34 cellular contexts compared by ENCODE assay signal in the genomic region with DNA sequence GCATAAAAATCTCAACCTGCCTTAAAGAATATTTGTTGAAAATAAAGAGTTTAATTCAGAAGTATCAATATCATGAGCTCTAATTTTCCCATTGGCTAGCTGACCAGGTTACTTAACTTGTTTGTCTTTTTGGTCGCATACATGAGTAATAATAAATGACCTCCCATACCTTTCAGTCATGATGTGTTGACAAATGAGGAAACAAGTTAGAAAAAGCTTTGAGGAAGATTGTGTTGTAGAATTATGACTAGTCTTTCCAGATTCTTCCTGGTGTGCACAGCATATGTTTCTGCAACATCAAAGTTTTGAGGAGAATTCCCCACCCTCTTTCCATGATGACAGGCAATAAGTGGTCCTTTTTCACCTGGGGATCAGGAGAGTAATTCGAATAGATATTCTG. TPM values are rescaled to one million over a fixed set of nuclear protein-coding genes. Genes with fewer than 3 reads are reported as not detected.
"Had no signal": no experiment of that assay in that cellular context is flagged by ENCODE, and none has a peak within 500 bp of the region (broad histone marks: within the 10 kb centered on the region; RNA-seq: fewer than 3 reads in every experiment).

No MANE protein-coding gene starts in this region.

- FAIRE-seq: astrocyte, bronchial epithelial cell, TTC549 had no signal

- ATAC-seq: activated CD8-positive, alpha-beta T cell treated with anti-CD3 and anti-CD28 coated beads for 36 hours; activated naive CD4-positive, alpha-beta T cell treated with anti-CD3 and anti-CD28 coated beads, Interleukin-2, amount 50 U/mL, for 72 hours; activated T-cell treated with anti-CD3 and anti-CD28 coated beads, Interleukin-2, amount 50 U/mL, for 4 hours; activated T-cell treated with anti-CD3 and anti-CD28 coated beads, Interleukin-2, amount 50 U/mL, for 72 hours; activated T-helper 17 cell treated with anti-CD3 and anti-CD28 coated beads, Interleukin-2, amount 50 U/mL, for 72 hours had no signal

- H3K27ac ChIP-seq: adrenal gland, cardiac muscle cell, VCaP had no signal

- H3K4me1 ChIP-seq: adrenal gland had no signal

- H3K36me3 ChIP-seq: adrenal gland, cardiac muscle cell had no signal

- DNase-seq: activated B cell treated with CpG ODN at 0.5 μM for 24 hours; activated CD4-positive, alpha-beta memory T cell treated with anti-CD3 and anti-CD28 coated beads for 36 hours; activated CD4-positive, alpha-beta T cell treated with anti-CD3 and anti-CD28 coated beads for 4 hours; activated CD4-positive, alpha-beta T cell treated with anti-CD3 and anti-CD28 coated beads, Interleukin-2, amount 10 ng/mL, durations not matched to agents 24 days and 14 days; activated CD4-positive, alpha-beta T cell treated with anti-CD3 and anti-CD28 coated beads, Interleukin-2, amount 50 U/mL, for 1 hour; activated CD4-positive, alpha-beta T cell treated with anti-CD3 and anti-CD28 coated beads, Interleukin-2, amount 50 U/mL, for 4 hours; activated CD4-positive, CD25-positive, alpha-beta regulatory T cell treated with anti-CD3 and anti-CD28 coated beads, Interleukin-2, amount 50 U/mL, for 72 hours; activated CD8-positive, alpha-beta memory T cell treated with anti-CD3 and anti-CD28 coated beads, Interleukin-2, amount 50 U/mL, for 4 hours; activated CD8-positive, alpha-beta T cell treated with anti-CD3 and anti-CD28 coated beads for 36 hours; activated effector memory CD4-positive, alpha-beta T cell treated with anti-CD3 and anti-CD28 coated beads, Interleukin-2, amount 50 U/mL, for 16 hours; activated gamma-delta T cell treated with Interleukin-2 at 50 U/mL for 16 hours; activated naive CD4-positive, alpha-beta T cell; activated naive CD4-positive, alpha-beta T cell treated with anti-CD3 and anti-CD28 coated beads for 36 hours; activated naive CD4-positive, alpha-beta T cell treated with anti-CD3 and anti-CD28 coated beads, Interleukin-2, amount 50 U/mL, for 16 hours; activated naive CD8-positive, alpha-beta T cell treated with anti-CD3 and anti-CD28 coated beads for 36 hours; activated T-cell treated with anti-CD3 and anti-CD28 coated beads for 4 hours; activated T-cell treated with anti-CD3 and anti-CD28 coated beads, Interleukin-2, amount 50 U/mL, for 1 hour; activated T-cell treated with anti-CD3 and anti-CD28 coated beads, Interleukin-2, amount 50 U/mL, for 4 hours; activated T-cell treated with anti-CD3 and anti-CD28 coated beads, Interleukin-2, amount 50 U/mL, for 72 hours; adrenal gland; amniotic stem cell; aorta; caudate nucleus; SW 1271; T-helper 1 cell; T-helper 2 cell; T-helper 9 cell had no signal

- H3K4me3 ChIP-seq: adrenal gland, cardiac muscle cell had no signal

- H3K27me3 ChIP-seq: adrenal gland, cardiac muscle cell had no signal

- H3K9me3 ChIP-seq: adrenal gland had no signal

RNA-seq across cellular contexts. Expression of gene PAPPA2, which starts 17.6 kb away (rescaled TPM):
- total RNA-seq: activated B cell treated with CpG ODN at 0.5 μM for 24 hours; activated CD4-positive, alpha-beta T cell treated with anti-CD3 and anti-CD28 coated beads, Interleukin-2, amount 10 ng/mL, durations not matched to agents 24 days and 14 days had no signal
- polyA plus RNA-seq: aorta had no signal
